In the genomic region with DNA sequence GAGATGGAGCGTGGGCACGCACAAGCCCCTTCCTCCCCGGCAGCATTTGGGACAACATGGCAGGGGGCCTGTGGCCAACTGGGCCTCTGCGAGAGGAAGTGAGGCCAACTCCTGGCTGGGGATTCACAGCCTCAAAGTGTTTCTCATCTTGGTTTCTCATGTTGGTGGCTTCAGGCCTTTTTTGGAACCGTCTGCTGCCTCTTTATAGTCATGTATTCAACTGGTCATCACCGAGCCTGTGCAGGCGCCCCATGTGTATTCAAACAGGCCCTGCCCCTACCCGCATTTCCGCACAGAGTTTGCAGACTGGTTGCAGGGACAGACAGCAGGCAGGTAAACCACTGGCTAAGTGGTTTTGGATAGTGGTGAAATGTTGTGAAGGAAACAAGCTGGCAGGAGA, we compare ENCODE assay signal across 1 cellular context.
TF ChIP-seq lines count a peak whose summit lies in the region.

No MANE protein-coding gene starts in this region.

TF ChIP-seq in IMR-90, 13 proteins besides CTCF, POLR2A, EP300 and RAD21:
- TF ChIP-seq BHLHE40 (IDR thresholded peaks at IDR 0.05; ENCODE audit: low read depth, low read length) (no peak), FOS (IDR thresholded peaks at IDR 0.05; ENCODE audit: low read depth, low read length) (no peak), SMC3 (IDR thresholded peaks at IDR 0.05; ENCODE audit: low read depth, low read length) (no peak)
